8 cellular contexts compared by ENCODE assay signal in genomic region chr5:127228540-127229184, GRCh38.
DNase-seq lines count a peak whose midpoint lies in the region; ATAC-seq and TF ChIP-seq lines count a peak whose summit lies in the region.

No MANE protein-coding gene starts in this region.

- no peak for DNase-seq in T-helper 1 cell
- DNase-seq in iPS-NIHi7 (ENCODE audit: extremely low spot score), result peak; percentile 48
- DNase-seq in superior temporal gyrus (ENCODE audit: extremely low spot score), result peak; percentile 29
- DNase-seq in OCI-LY7 (ENCODE audit: low spot score), result no peak
- no peak for DNase-seq in DMS 273 treated with DMSO at 0.1 percent for 48 hours (lab: John Stamatoyannopoulos, UW)

- no peaks in the 10 kb centered on the region for H3K9me3 ChIP-seq in OCI-LY7 (ENCODE audit: low read length)

- H4K20me1 ChIP-seq in OCI-LY7 (ENCODE audit: insufficient read depth, low read length), result no peaks in the 10 kb centered on the region

- no peak overlapping the region for H2AFZ ChIP-seq in OCI-LY7 (ENCODE audit: low read length)

- no peak for ATAC-seq in activated T-helper 17 cell treated with anti-CD3 and anti-CD28 coated beads, Interleukin-2, amount 50 U/mL, for 72 hours (replicated peaks)
- no peak for ATAC-seq in GM21360 (IDR thresholded peaks at IDR 0.05; ENCODE audit: unreplicated experiment)

- no peaks in the 10 kb centered on the region for H3K9me3 Mint-ChIP-seq in T-helper 1 cell treated with Interleukin-12 subunit alpha and Interleukin-12 subunit beta and Interleukin-4 antibody, amounts not matched to agents 30 μg/mL and 1 μg/mL, for 36 hours
- peaks cover 3% of the 10 kb centered on the region for H3K9me3 Mint-ChIP-seq in activated T-helper 17 cell treated with anti-CD3 and anti-CD28 coated beads, Interleukin-2, amount 50 U/mL, for 72 hours

- H3K27ac ChIP-seq in OCI-LY7 (ENCODE audit: low read depth, low read length, poor library complexity, severe bottlenecking), result no peak overlapping the region

- no peaks in the 10 kb centered on the region for H3K36me3 Mint-ChIP-seq in T-helper 1 cell treated with Interleukin-12 subunit alpha and Interleukin-12 subunit beta and Interleukin-4 antibody, amounts not matched to agents 30 μg/mL and 1 μg/mL, for 36 hours (ENCODE audit: low read depth)
- no peaks in the 10 kb centered on the region for H3K36me3 Mint-ChIP-seq in activated T-helper 17 cell treated with anti-CD3 and anti-CD28 coated beads, Interleukin-2, amount 50 U/mL, for 72 hours (ENCODE audit: low read depth)

- no peak overlapping the region for H3K4me3 ChIP-seq in OCI-LY7 (ENCODE audit: low read depth, low read length, poor library complexity, severe bottlenecking)

- H3K79me2 ChIP-seq in OCI-LY7 (ENCODE audit: insufficient read depth, low read depth, low read length), result no peaks in the 10 kb centered on the region

- BruUV-seq in OCI-LY7 (replicated peaks; lab: Mats Ljungman, UMichigan), result no TSS peak

- no peak for TF ChIP-seq CTCF in OCI-LY7 (conservative IDR thresholded peaks at IDR 0.05; ENCODE audit: low read length)

- H3K4me2 ChIP-seq in OCI-LY7 (ENCODE audit: low read length), result no peak overlapping the region

- POLR2A ChIA-PET in OCI-LY7 (lab: Charles Lee), result interaction anchor here (0.7 kb wide), 2 partner anchors 9 to 34 kb away, joined by 3 read pairs; no protein-coding TSS in a partner anchor

- no peaks in the 10 kb centered on the region for H3K36me3 ChIP-seq in OCI-LY7 (ENCODE audit: insufficient read depth, low read length)

- intact Hi-C loops in OCI-LY7 (cut with micrococcal nuclease; ENCODE audit: unreplicated experiment), result no loop called here

- no peaks in the 10 kb centered on the region for H3K9me2 ChIP-seq in OCI-LY7 (ENCODE audit: insufficient read depth, low read length)

- H3K4me1 Mint-ChIP-seq in T-helper 1 cell treated with Interleukin-12 subunit alpha and Interleukin-12 subunit beta and Interleukin-4 antibody, amounts not matched to agents 30 μg/mL and 1 μg/mL, for 36 hours (ENCODE audit: low read depth), result peaks cover 12% of the 10 kb centered on the region
- H3K4me1 Mint-ChIP-seq in activated T-helper 17 cell treated with anti-CD3 and anti-CD28 coated beads, Interleukin-2, amount 50 U/mL, for 72 hours, result peaks cover 9% of the 10 kb centered on the region

- H3K27ac Mint-ChIP-seq in T-helper 1 cell treated with Interleukin-12 subunit alpha and Interleukin-12 subunit beta and Interleukin-4 antibody, amounts not matched to agents 30 μg/mL and 1 μg/mL, for 36 hours, result no peak overlapping the region
- H3K27ac Mint-ChIP-seq in activated T-helper 17 cell treated with anti-CD3 and anti-CD28 coated beads, Interleukin-2, amount 50 U/mL, for 72 hours, result no peak overlapping the region

- CTCF ChIA-PET in OCI-LY7 (lab: Charles Lee; ENCODE audit: unreplicated experiment), result no interaction called here

- H3K27me3 Mint-ChIP-seq in T-helper 1 cell treated with Interleukin-12 subunit alpha and Interleukin-12 subunit beta and Interleukin-4 antibody, amounts not matched to agents 30 μg/mL and 1 μg/mL, for 36 hours (ENCODE audit: low read depth), result peaks cover 8% of the 10 kb centered on the region
- no peaks in the 10 kb centered on the region for H3K27me3 Mint-ChIP-seq in activated T-helper 17 cell treated with anti-CD3 and anti-CD28 coated beads, Interleukin-2, amount 50 U/mL, for 72 hours

- H3K4me3 Mint-ChIP-seq in T-helper 1 cell treated with Interleukin-12 subunit alpha and Interleukin-12 subunit beta and Interleukin-4 antibody, amounts not matched to agents 30 μg/mL and 1 μg/mL, for 36 hours, result peak overlapping the region; percentile 58
- peak overlapping the region; percentile 64 for H3K4me3 Mint-ChIP-seq in activated T-helper 17 cell treated with anti-CD3 and anti-CD28 coated beads, Interleukin-2, amount 50 U/mL, for 72 hours

- H3K4me1 ChIP-seq in OCI-LY7 (ENCODE audit: insufficient read depth, low read length, poor library complexity, severe bottlenecking), result no peaks in the 10 kb centered on the region

Comparison
In these comparisons a context has a peak if more than half of its experiments do, and no peak if none do; other contexts are left out.
1. DNase-seq: peak in iPS-NIHi7 (single experiment) and superior temporal gyrus (single experiment); none in T-helper 1 cell (0 of 5), OCI-LY7 (single experiment) and DMS 273 treated with DMSO at 0.1 percent for 48 hours (single experiment).